In genomic region chr20:40081653-40082052, GRCh38 we compare ENCODE assay signal across 24 cellular contexts.
"Had no signal": no experiment of that assay in that cellular context is flagged by ENCODE, and none has a peak within 500 bp of the region (broad histone marks: within the 10 kb centered on the region; RNA-seq: fewer than 3 reads in every experiment).

No MANE protein-coding gene starts in this region.

- ATAC-seq: activated CD4-positive, alpha-beta T cell treated with anti-CD3 and anti-CD28 coated beads for 36 hours; activated T-cell treated with anti-CD3 and anti-CD28 coated beads, Interleukin-2, amount 50 U/mL, for 4 hours; left lobe of liver; naive thymus-derived CD4-positive, alpha-beta T cell had no signal

- H3K4me3 ChIP-seq: lung, testis, vagina had no signal

- H3K27me3 ChIP-seq: testis, vagina had no signal

- H3K27ac ChIP-seq: testis, vagina had no signal

- H3K9me3 ChIP-seq: testis, vagina had no signal

- H3K36me3 ChIP-seq: vagina had no signal

- DNase-seq: activated B cell treated with CpG ODN at 0.5 μM for 24 hours; activated CD4-positive, alpha-beta T cell treated with anti-CD3 and anti-CD28 coated beads for 36 hours; activated CD4-positive, alpha-beta T cell treated with anti-CD3 and anti-CD28 coated beads, Interleukin-2, amount 50 U/mL, for 4 hours; activated CD8-positive, alpha-beta memory T cell treated with anti-CD3 and anti-CD28 coated beads for 24 hours; activated CD8-positive, alpha-beta memory T cell treated with anti-CD3 and anti-CD28 coated beads, Interleukin-2, amount 50 U/mL, for 48 hours; activated naive CD4-positive, alpha-beta T cell treated with Interleukin-2 at 50 U/mL for 16 hours; activated naive CD8-positive, alpha-beta T cell treated with anti-CD3 and anti-CD28 coated beads for 36 hours; activated T-cell treated with anti-CD3 and anti-CD28 coated beads, Interleukin-2, amount 50 U/mL, for 4 hours; central memory CD4-positive, alpha-beta T cell; dermis blood vessel endothelial cell; effector CD8-positive, alpha-beta T cell; erythroblast; foreskin fibroblast; immature natural killer cell; naive thymus-derived CD4-positive, alpha-beta T cell; occipital lobe; posterior cingulate gyrus; stimulated activated CD4-positive, alpha-beta T cell treated with anti-CD3 and anti-CD28 coated beads, Interleukin-4, amount 100 ng/mL, for 1 hour; stimulated activated naive CD4-positive, alpha-beta T cell; testis; trophoblast cell had no signal

- H3K4me1 ChIP-seq: testis, vagina had no signal
